1 cellular context compared by ENCODE assay signal in the genomic region with DNA sequence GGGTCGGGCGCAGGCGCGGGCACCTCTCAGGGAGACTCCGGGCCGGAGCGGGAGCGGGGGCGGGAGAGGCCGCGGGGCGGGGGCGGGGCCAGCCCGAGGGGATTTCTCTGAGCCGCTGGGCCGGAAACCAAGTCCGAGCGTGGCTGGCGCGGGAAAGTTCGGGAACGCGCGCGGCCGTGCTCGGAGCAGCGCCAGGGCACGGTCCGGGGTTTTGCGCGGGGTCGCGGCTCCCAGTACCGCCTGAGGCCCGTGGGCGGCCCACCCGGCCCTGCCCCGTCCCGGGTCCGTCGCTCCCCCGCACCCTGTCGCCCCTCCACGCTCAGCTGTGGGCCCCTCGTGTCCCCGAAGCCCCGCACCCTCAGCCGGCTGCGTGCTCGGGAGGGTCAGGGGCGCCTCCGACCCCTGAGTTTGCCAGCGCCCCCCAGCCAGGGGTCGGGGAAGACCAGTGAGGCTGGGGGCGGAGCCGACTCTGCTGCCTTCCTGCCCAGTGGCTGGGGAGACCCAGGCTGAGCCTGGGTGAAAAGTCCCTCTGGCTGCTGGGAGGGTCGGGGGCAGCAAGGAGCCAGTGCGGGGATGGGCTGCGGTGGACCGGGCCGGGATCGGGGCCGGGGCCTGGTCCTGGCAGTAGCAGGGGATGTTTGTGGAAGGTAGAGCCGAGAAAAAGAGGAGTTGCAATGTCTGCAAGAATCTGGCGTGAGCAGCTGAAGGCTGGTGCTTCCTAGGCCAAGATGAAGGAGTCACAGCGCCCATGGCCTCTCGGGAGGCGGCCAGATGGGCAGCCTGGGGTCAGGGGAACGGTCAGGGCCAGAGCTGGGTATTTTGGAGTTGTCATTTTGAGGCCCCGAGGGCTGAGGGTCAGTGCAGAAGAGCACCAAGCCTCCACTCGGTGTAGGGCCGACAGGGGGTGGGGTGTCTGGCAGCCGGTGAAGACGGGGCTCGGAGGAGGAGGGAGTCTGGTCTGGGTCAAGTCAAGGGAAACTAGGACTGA.
TF ChIP-seq lines count a peak whose summit lies in the region.

No MANE protein-coding gene starts in this region.

TF ChIP-seq in endothelial cell of umbilical vein, 7 proteins besides CTCF, POLR2A, EP300 and RAD21:
- TF ChIP-seq, protein P1, sequence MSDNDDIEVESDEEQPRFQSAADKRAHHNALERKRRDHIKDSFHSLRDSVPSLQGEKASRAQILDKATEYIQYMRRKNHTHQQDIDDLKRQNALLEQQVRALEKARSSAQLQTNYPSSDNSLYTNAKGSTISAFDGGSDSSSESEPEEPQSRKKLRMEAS (IDR thresholded peaks at IDR 0.05; ENCODE audit: insufficient read depth, insufficient read length): no peak
- no peak for TF ChIP-seq EZH2 (IDR thresholded peaks at IDR 0.05; ENCODE audit: borderline replicate concordance, low read depth, low read length, severe bottlenecking)
- TF ChIP-seq POLR2AphosphoS5 (IDR thresholded peaks at IDR 0.05; ENCODE audit: insufficient read depth, low read depth, low read length): no peak
- TF ChIP-seq FOS (IDR thresholded peaks at IDR 0.05; ENCODE audit: borderline replicate concordance, insufficient read depth, low read length): no peak
- no peak for TF ChIP-seq JUN (IDR thresholded peaks at IDR 0.05; ENCODE audit: borderline replicate concordance, insufficient read depth, insufficient read length, low read depth)
- no peak for TF ChIP-seq MYC (IDR thresholded peaks at IDR 0.05; ENCODE audit: low read depth, low read length)
- no peak for TF ChIP-seq GATA2 (IDR thresholded peaks at IDR 0.05; ENCODE audit: insufficient read depth, insufficient read length, low read depth, low read length)
TF ChIP-seq in endothelial cell of umbilical vein: peak in this region for 0.
